ENCODE assay signal across 8 cellular contexts in genomic region chr17:8119575-8120519, GRCh38.
DNase-seq lines count a peak whose midpoint lies in the region; ATAC-seq, FAIRE-seq and TF ChIP-seq lines count a peak whose summit lies in the region.

No MANE protein-coding gene starts in this region.

- H3K9me3 ChIP-seq in DOHH2 (ENCODE audit: control insufficient read depth, insufficient read depth, low read length) (no peaks in the 10 kb centered on the region), iPS-18c (ENCODE audit: control insufficient read depth, insufficient read depth, low read length) (no peaks in the 10 kb centered on the region)

- peak overlapping the region; percentile 41 for H3K27ac ChIP-seq in DOHH2 (ENCODE audit: low read depth, low read length)
- H3K27ac ChIP-seq in skin epidermis = peak overlapping the region in 15 of 21 experiments; percentile 9 to 87 (median 67)

- peak; percentile 64 for DNase-seq in NCI-H2029 treated with DMSO at 0.1 percent for 48 hours (lab: John Stamatoyannopoulos, UW)
- DNase-seq in brain pericyte (ENCODE audit: low read depth, low spot score) = peak; percentile 90
- DNase-seq in amniotic stem cell (lab: John Stamatoyannopoulos, UW) = no peak

- no peaks in the 10 kb centered on the region for H3K9me2 ChIP-seq in DOHH2 (replicated peaks; ENCODE audit: control insufficient read depth, low read length)

- TF ChIP-seq CTCF in DOHH2 (IDR thresholded peaks at IDR 0.05; ENCODE audit: low read depth, low read length, poor library complexity, severe bottlenecking) = no peak

- peaks cover 66% of the 10 kb centered on the region for H3K4me1 ChIP-seq in DOHH2 (ENCODE audit: control insufficient read depth, low read length)

- H3K36me3 ChIP-seq in DOHH2 (ENCODE audit: control insufficient read depth, low read length) = no peaks in the 10 kb centered on the region

- peak; percentile 25 for ATAC-seq in HG02642 (IDR thresholded peaks at IDR 0.05; ENCODE audit: poor library complexity, unreplicated experiment)

- H3K4me3 ChIP-seq in DOHH2 (ENCODE audit: low read length) = peak overlapping the region; percentile 80
- peak overlapping the region; percentile 87 for H3K4me3 ChIP-seq in iPS-18c (ENCODE audit: insufficient read depth, low read depth, low read length)
- H3K4me3 ChIP-seq in skin epidermis = peak overlapping the region; percentile 39 to 65 (median 50)

- peaks cover 24% of the 10 kb centered on the region for H3F3A ChIP-seq in DOHH2 (ENCODE audit: control insufficient read depth, insufficient read depth)

- peaks cover 70% of the 10 kb centered on the region for H3K27me3 ChIP-seq in DOHH2 (ENCODE audit: control insufficient read depth, low read length)

- peak; percentile 92 for FAIRE-seq in TTC549 (lab: Jason Lieb, UNC)

- H3K79me2 ChIP-seq in DOHH2 (ENCODE audit: control insufficient read depth, low read length) = no peaks in the 10 kb centered on the region

- H3K4me2 ChIP-seq in DOHH2 (ENCODE audit: low read length) = peak overlapping the region; percentile 98

- 0 out of 2 replicates have a peak, but pooled peaks cover 7% of the 10 kb centered on the region for H4K20me1 ChIP-seq in DOHH2 (ENCODE audit: control insufficient read depth, insufficient read depth, low read depth, low read length)
